11 cellular contexts compared by ENCODE assay signal in genomic region chr17:4715071-4715749, GRCh38. TPM values are rescaled to one million over a fixed set of nuclear protein-coding genes. Genes with fewer than 3 reads are reported as not detected.
DNase-seq lines count a peak whose midpoint lies in the region; ATAC-seq, FAIRE-seq and TF ChIP-seq lines count a peak whose summit lies in the region.
"Had no signal": no experiment of that assay in that cellular context is flagged by ENCODE, and none has a peak within 500 bp of the region (broad histone marks: within the 10 kb centered on the region; RNA-seq: fewer than 3 reads in every experiment).

No MANE protein-coding gene starts in this region.

- TF ChIP-seq CTCF in GM12878 (IDR thresholded peaks at IDR 0.05 in 2 of 3, conservative IDR thresholded peaks at IDR 0.05 in 1 of 3; ENCODE audit: control insufficient read depth in 2 of 3, extremely low read depth in 1 of 3, insufficient read depth in 1 of 3, low read depth in 3 of 3, low read length in 3 of 3) (no peak), coronary artery (IDR thresholded peaks at IDR 0.05) (no peak), gastrocnemius medialis (IDR thresholded peaks at IDR 0.05 in 4 of 5, conservative IDR thresholded peaks at IDR 0.05 in 1 of 5) (no peak)

- H3K27me3 Mint-ChIP-seq in IgD-negative memory B cell: no peaks in the 10 kb centered on the region

- WGBS in GM12878 (ENCODE audit: insufficient coverage, insufficient replicate concordance, low lambda C conversion rate, missing lambda C conversion rate): 49% methylated on average over 11 of the region's 11 CpGs

- in situ Hi-C loops in GM12878 (cut with MboI) (no loop called here), gastrocnemius medialis (cut with MboI; ENCODE audit: low sequenced_read_pairs in 4 of 4) (loop anchor here in 1 of 4 donors (10.0 kb wide), 1 partner anchor 170 kb away; no protein-coding TSS in a partner anchor)

- H3K36me3 Mint-ChIP-seq in IgD-negative memory B cell: peaks cover 1% of the 10 kb centered on the region

- peak overlapping the region; percentile 40; the same call in 1 of the 2 replicates for H3K9ac ChIP-seq in GM12878 (ENCODE audit: control insufficient read depth, insufficient read depth, low read length)

- no peak for TF ChIP-seq RAD21 in GM12878 (IDR thresholded peaks at IDR 0.05; ENCODE audit: insufficient read depth, low read depth, low read length)

- peak overlapping the region in 3 of 4 donors; percentile 74 to 87 (median 78) for H3K4me3 Mint-ChIP-seq in IgD-negative memory B cell

- TF ChIP-seq POLR2A in GM12878 (IDR thresholded peaks at IDR 0.05; ENCODE audit: low read depth, low read length) (peak; percentile 20; the same call in 1 of the 2 replicates), gastrocnemius medialis (IDR thresholded peaks at IDR 0.05) (no peak)

- H3K27me3 ChIP-seq in GM12878 (replicated peaks in 1 of 2; ENCODE audit: control insufficient read depth in 2 of 2, insufficient read depth in 2 of 2, low read length in 1 of 2) (no peaks in the 10 kb centered on the region), gastrocnemius medialis (no peaks in the 10 kb centered on the region)

- POLR2A ChIA-PET in GM12878 (lab: Charles Lee): interaction anchor here (0.6 to 1.0 kb wide), 2 partner anchors 32 to 161 kb away, joined by 3 read pairs; no protein-coding TSS in a partner anchor

- intact Hi-C loops in GM12878 (cut with micrococcal nuclease; ENCODE audit: unreplicated experiment) (no loop called here), gastrocnemius medialis (cut with DNase I; ENCODE audit: low total_unique reads) (no loop called here)

- H4K20me1 ChIP-seq in GM12878 (ENCODE audit: control insufficient read depth, insufficient read depth): no peaks in the 10 kb centered on the region

- peaks cover 19 to 27% (median 20%) of the 10 kb centered on the region in 3 donors for H3K4me1 Mint-ChIP-seq in IgD-negative memory B cell

- no peak for FAIRE-seq in GM12878 (lab: Jason Lieb, UNC)
- FAIRE-seq: astrocyte had no signal

- DNase-seq in activated CD4-positive, alpha-beta T cell treated with anti-CD3 and anti-CD28 coated beads, Interleukin-2, amount 50 U/mL, for 48 hours: peak; percentile 39 to 47
- DNase-seq in GM12878 (ENCODE audit: low read depth, low spot score) (no peak), coronary artery (ENCODE audit: low spot score) (no peak), gastrocnemius medialis (no peak)
- DNase-seq in stimulated activated naive CD4-positive, alpha-beta T cell treated with Interleukin-2 at 50 U/mL for 16 hours (lab: John Stamatoyannopoulos, UW): peak; percentile 25

- SMC1A ChIA-PET in GM12878 (lab: Charles Lee; ENCODE audit: uncharacterized antibody, unreplicated experiment): no interaction called here

- CTCF ChIA-PET in GM12878 (lab: Yijun Ruan, JAX): interaction anchor here (0.6 to 1.2 kb wide), 3 partner anchors 14 to 109 kb away, joined by 3 to 4 read pairs (median 3); no protein-coding TSS in a partner anchor

- ATAC-seq in GM12878: no peak
- ATAC-seq in GM18511 (IDR thresholded peaks at IDR 0.05; ENCODE audit: unreplicated experiment): no peak
- no peak for ATAC-seq in gastrocnemius medialis
- ATAC-seq: left lobe of liver, sciatic nerve had no signal

- peaks cover 19% of the 10 kb centered on the region for H3K79me2 ChIP-seq in GM12878 (ENCODE audit: control insufficient read depth, insufficient read depth, low read length)

- peak overlapping the region; percentile 37 for H2AFZ ChIP-seq in GM12878 (ENCODE audit: control insufficient read depth, low read depth, low read length)

- H3K4me1 ChIP-seq in GM12878 (ENCODE audit: control insufficient read depth, insufficient read depth, low read length): peaks cover 25% of the 10 kb centered on the region
- peaks cover 13 to 19% of the 10 kb centered on the region in 2 donors for H3K4me1 ChIP-seq in gastrocnemius medialis

- H3K27ac Mint-ChIP-seq in IgD-negative memory B cell: peak overlapping the region; percentile 85 to 92 (median 91)

- H3K4me3 ChIP-seq in GM12878 (no peak overlapping the region), coronary artery (no peak overlapping the region), gastrocnemius medialis (no peak overlapping the region)

- H3K36me3 ChIP-seq in GM12878 (ENCODE audit: control insufficient read depth in 2 of 2, insufficient read depth in 2 of 2, low read length in 1 of 2) (peaks cover 8 to 12% of the 10 kb centered on the region in 2 experiments; a peak in 3 of 4 replicates), gastrocnemius medialis (no peaks in the 10 kb centered on the region)

- RAD21 ChIA-PET in GM12878 (lab: Charles Lee; ENCODE audit: unreplicated experiment): no interaction called here

- H3K9me3 Mint-ChIP-seq in IgD-negative memory B cell: no peaks in the 10 kb centered on the region

- peak overlapping the region; percentile 68 for H3K4me2 ChIP-seq in GM12878 (ENCODE audit: control insufficient read depth, insufficient read depth)

- BruUV-seq in GM12878 (replicated peaks; lab: Mats Ljungman, UMichigan): TSS peak; percentile 47

- no peak for TF ChIP-seq EP300 in GM12878 (IDR thresholded peaks at IDR 0.05; ENCODE audit: borderline replicate concordance in 1 of 2, control insufficient read depth in 1 of 2, low read depth in 2 of 2, low read length in 2 of 2)

- H3K9me3 ChIP-seq in GM12878 (replicated peaks; ENCODE audit: control insufficient read depth, insufficient read depth, low read length) (no peaks in the 10 kb centered on the region), gastrocnemius medialis (no peaks in the 10 kb centered on the region)

- H3K27ac ChIP-seq in GM12878 (ENCODE audit: control insufficient read depth, insufficient read depth) (peak overlapping the region; percentile 56), coronary artery (no peak overlapping the region), gastrocnemius medialis (no peak overlapping the region)

RNA-seq across cellular contexts. Expression of gene ARRB2, which starts 4.8 kb away (rescaled TPM):
- 21.5 TPM for polyA plus RNA-seq in IgD-negative memory B cell
- 28.7 and 33.9 TPM in 2 replicates for total RNA-seq in GM12878 (2013; cell fraction: nucleolus; rRNA removed)
- 43.9 and 45.7 TPM in 2 replicates for total RNA-seq in GM12878 (2014; rRNA removed)
- 39.8 and 42.7 TPM in 2 replicates for total RNA-seq in GM12878 (2014; rRNA removed; fragmentation: Illumina TruSeq; extraction: Trizol)
- total RNA-seq in GM12878 (2021): 70.0 and 75.2 TPM in 2 replicates
- polyA plus RNA-seq in GM12878 (2011; ENCODE audit: low read depth): 18.2 TPM
- polyA plus RNA-seq in GM12878 (2011; rRNA removed): 27.3 and 43.5 TPM in 2 replicates
- 48.7 and 59.8 TPM in 2 replicates for polyA plus RNA-seq in GM12878 (2011; cell fraction: cytosol; rRNA removed)
- 81.3 and 85.2 TPM in 2 replicates for polyA plus RNA-seq in GM12878 (2011; cell fraction: nucleus; rRNA removed)
- 33.8 and 44.4 TPM in 2 replicates for polyA plus RNA-seq in GM12878 (2012)
- polyA plus RNA-seq in GM12878 (2014; fragmentation: Illumina TruSeq; extraction: Trizol): 50.3 and 68.4 TPM in 2 replicates
- 1 to 10 TPM; 6.5 to 7.3 TPM for polyA plus RNA-seq in GM12878 (2014; fragmentation: Nextera tagmentation; extraction: Ambion mirVana)
- 55.4 and 69.2 TPM in 2 replicates for polyA plus RNA-seq in GM12878 (2014; rRNA removed)
- 10 to 100 TPM; 29.6 to 31.2 TPM for polyA plus RNA-seq in GM12878 (2016; fragmentation: Nextera tagmentation; extraction: Ambion mirVana)
- 27.4 and 32.8 TPM in 2 replicates for polyA minus RNA-seq in GM12878 (2011; rRNA and poly(A)+ RNA removed)
- 14.8 and 18.0 TPM in 2 replicates for polyA minus RNA-seq in GM12878 (2011; cell fraction: cytosol; rRNA and poly(A)+ RNA removed)
- 13.5 and 18.7 TPM in 2 replicates for polyA minus RNA-seq in GM12878 (2011; cell fraction: nucleus; rRNA and poly(A)+ RNA removed)
- total RNA-seq in gastrocnemius medialis: 10 to 100 TPM in 1 of 4 donors, 1 to 10 TPM in 3; 5.5 to 11.8 (median 7.8) TPM

RNA-seq across cellular contexts. Expression of gene PELP1, which starts 11.3 kb away (rescaled TPM):
- polyA plus RNA-seq in IgD-negative memory B cell (12.7 TPM), GM12878 (2011; rRNA removed) (7.3 and 11.6 TPM in 2 replicates), GM12878 (2014; fragmentation: Illumina TruSeq; extraction: Trizol) (7.4 and 21.1 TPM in 2 replicates), GM12878 (2014; fragmentation: Nextera tagmentation; extraction: Ambion mirVana) (1 to 10 TPM in 1 of 2 experiments, under 1 TPM in 1; 0.55 to 1.2 TPM), GM12878 (2014; rRNA removed) (21.9 and 25.3 TPM in 2 replicates), GM12878 (2016; fragmentation: Nextera tagmentation; extraction: Ambion mirVana) (10 to 100 TPM; 21.7 to 23.8 TPM)
- 96.1 and 101 TPM in 2 replicates for total RNA-seq in GM12878 (2013; cell fraction: nucleolus; rRNA removed)
- total RNA-seq in GM12878 (2014; rRNA removed) (21.2 and 22.7 TPM in 2 replicates), GM12878 (2014; rRNA removed; fragmentation: Illumina TruSeq; extraction: Trizol) (8.0 and 9.0 TPM in 2 replicates), GM12878 (2021) (92.7 and 100 TPM in 2 replicates), gastrocnemius medialis (10 to 100 TPM; 31.5 to 46.8 (median 35.6) TPM)
- polyA plus RNA-seq in GM12878 (2011; ENCODE audit: low read depth): 24.1 TPM
- polyA plus RNA-seq in GM12878 (2011; cell fraction: cytosol; rRNA removed): 13.9 and 15.5 TPM in 2 replicates
- 79.6 and 97.5 TPM in 2 replicates for polyA plus RNA-seq in GM12878 (2011; cell fraction: nucleus; rRNA removed)
- polyA plus RNA-seq in GM12878 (2012): 34.4 and 36.6 TPM in 2 replicates
- 29.1 and 40.1 TPM in 2 replicates for polyA minus RNA-seq in GM12878 (2011; rRNA and poly(A)+ RNA removed)
- polyA minus RNA-seq in GM12878 (2011; cell fraction: cytosol; rRNA and poly(A)+ RNA removed): 16.2 and 17.2 TPM in 2 replicates
- 38.9 and 62.0 TPM in 2 replicates for polyA minus RNA-seq in GM12878 (2011; cell fraction: nucleus; rRNA and poly(A)+ RNA removed)

RNA-seq across cellular contexts. Expression of gene MED11, which starts 16.0 kb away (rescaled TPM):
- 48.1 TPM for polyA plus RNA-seq in IgD-negative memory B cell
- 10.2 and 11.0 TPM in 2 replicates for total RNA-seq in GM12878 (2013; cell fraction: nucleolus; rRNA removed)
- total RNA-seq in GM12878 (2014; rRNA removed): 31.9 and 32.3 TPM in 2 replicates
- 34.9 and 35.1 TPM in 2 replicates for total RNA-seq in GM12878 (2014; rRNA removed; fragmentation: Illumina TruSeq; extraction: Trizol)
- total RNA-seq in GM12878 (2021): 18.4 and 22.4 TPM in 2 replicates
- polyA plus RNA-seq in GM12878 (2011; ENCODE audit: low read depth): 13.5 TPM
- polyA plus RNA-seq in GM12878 (2011; rRNA removed): 26.3 and 33.1 TPM in 2 replicates
- 43.0 and 45.7 TPM in 2 replicates for polyA plus RNA-seq in GM12878 (2011; cell fraction: cytosol; rRNA removed)
- polyA plus RNA-seq in GM12878 (2011; cell fraction: nucleus; rRNA removed): 21.0 and 22.3 TPM in 2 replicates
- polyA plus RNA-seq in GM12878 (2012): 15.7 and 18.6 TPM in 2 replicates
- polyA plus RNA-seq in GM12878 (2014; fragmentation: Illumina TruSeq; extraction: Trizol): 26.8 and 31.4 TPM in 2 replicates
- polyA plus RNA-seq in GM12878 (2014; fragmentation: Nextera tagmentation; extraction: Ambion mirVana): 10 to 100 TPM; 41.3 to 45.9 TPM
- polyA plus RNA-seq in GM12878 (2014; rRNA removed): 35.4 and 40.0 TPM in 2 replicates
- polyA plus RNA-seq in GM12878 (2016; fragmentation: Nextera tagmentation; extraction: Ambion mirVana): 10 to 100 TPM; 36.9 to 44.3 TPM
- polyA minus RNA-seq in GM12878 (2011; rRNA and poly(A)+ RNA removed): 23.8 and 28.7 TPM in 2 replicates
- 6.1 and 6.7 TPM in 2 replicates for polyA minus RNA-seq in GM12878 (2011; cell fraction: cytosol; rRNA and poly(A)+ RNA removed)
- 3.7 and 6.0 TPM in 2 replicates for polyA minus RNA-seq in GM12878 (2011; cell fraction: nucleus; rRNA and poly(A)+ RNA removed)
- total RNA-seq in gastrocnemius medialis: 10 to 100 TPM; 29.4 to 58.5 (median 44.8) TPM

RNA-seq across cellular contexts. Expression of gene ZMYND15, which starts 24.4 kb away (rescaled TPM):
- not detected for polyA plus RNA-seq in IgD-negative memory B cell
- total RNA-seq in GM12878 (2013; cell fraction: nucleolus; rRNA removed): 0.21 TPM in 1 of 2 replicates, not detected in the other
- total RNA-seq in GM12878 (2014; rRNA removed): not detected in 2 replicates
- total RNA-seq in GM12878 (2014; rRNA removed; fragmentation: Illumina TruSeq; extraction: Trizol): 0.04 and 0.05 TPM in 2 replicates
- 0.08 and 0.11 TPM in 2 replicates for total RNA-seq in GM12878 (2021)
- polyA plus RNA-seq in GM12878 (2011; ENCODE audit: low read depth): not detected
- 0.04 TPM in 1 of 2 replicates, not detected in the other for polyA plus RNA-seq in GM12878 (2011; rRNA removed)
- polyA plus RNA-seq in GM12878 (2011; cell fraction: cytosol; rRNA removed): 0.03 and 0.10 TPM in 2 replicates
- polyA plus RNA-seq in GM12878 (2011; cell fraction: nucleus; rRNA removed): 0.07 and 0.40 TPM in 2 replicates
- polyA plus RNA-seq in GM12878 (2012): not detected in 2 replicates
- 0.03 TPM in 1 of 2 replicates, not detected in the other for polyA plus RNA-seq in GM12878 (2014; fragmentation: Illumina TruSeq; extraction: Trizol)
- not detected for polyA plus RNA-seq in GM12878 (2014; fragmentation: Nextera tagmentation; extraction: Ambion mirVana)
- polyA plus RNA-seq in GM12878 (2014; rRNA removed): 0.17 and 0.19 TPM in 2 replicates
- polyA plus RNA-seq in GM12878 (2016; fragmentation: Nextera tagmentation; extraction: Ambion mirVana): under 1 TPM in 1 of 2 experiments, not detected in 1; 0.07 TPM
- polyA minus RNA-seq in GM12878 (2011; rRNA and poly(A)+ RNA removed): not detected in 2 replicates
- polyA minus RNA-seq in GM12878 (2011; cell fraction: cytosol; rRNA and poly(A)+ RNA removed): not detected in 2 replicates
- not detected in 2 replicates for polyA minus RNA-seq in GM12878 (2011; cell fraction: nucleus; rRNA and poly(A)+ RNA removed)
- total RNA-seq in gastrocnemius medialis: not detected
- total RNA-seq: G401 had no signal

RNA-seq across cellular contexts. Expression of gene CXCL16, which starts 24.5 kb away (rescaled TPM):
- polyA plus RNA-seq in IgD-negative memory B cell (17.7 TPM), GM12878 (2011; rRNA removed) (0.68 and 0.84 TPM in 2 replicates), GM12878 (2014; fragmentation: Illumina TruSeq; extraction: Trizol) (1.7 and 2.2 TPM in 2 replicates), GM12878 (2014; fragmentation: Nextera tagmentation; extraction: Ambion mirVana) (under 1 TPM; 0.26 to 0.35 TPM), GM12878 (2014; rRNA removed) (0.89 and 1.9 TPM in 2 replicates), GM12878 (2016; fragmentation: Nextera tagmentation; extraction: Ambion mirVana) (under 1 TPM; 0.15 to 0.35 TPM)
- total RNA-seq in GM12878 (2013; cell fraction: nucleolus; rRNA removed): 0.33 TPM in 1 of 2 replicates, not detected in the other
- total RNA-seq in GM12878 (2014; rRNA removed) (0.62 and 0.71 TPM in 2 replicates), GM12878 (2014; rRNA removed; fragmentation: Illumina TruSeq; extraction: Trizol) (0.67 and 0.74 TPM in 2 replicates), GM12878 (2021) (1.4 and 2.1 TPM in 2 replicates), gastrocnemius medialis (1 to 10 TPM; 1.2 to 2.1 (median 1.4) TPM)
- polyA plus RNA-seq in GM12878 (2011; ENCODE audit: low read depth): 0.30 TPM
- 0.77 and 1.1 TPM in 2 replicates for polyA plus RNA-seq in GM12878 (2011; cell fraction: cytosol; rRNA removed)
- polyA plus RNA-seq in GM12878 (2011; cell fraction: nucleus; rRNA removed): 0.51 and 0.58 TPM in 2 replicates
- 0.61 and 0.79 TPM in 2 replicates for polyA plus RNA-seq in GM12878 (2012)
- polyA minus RNA-seq in GM12878 (2011; rRNA and poly(A)+ RNA removed): 0.22 and 0.88 TPM in 2 replicates
- not detected in 2 replicates for polyA minus RNA-seq in GM12878 (2011; cell fraction: cytosol; rRNA and poly(A)+ RNA removed)
- polyA minus RNA-seq in GM12878 (2011; cell fraction: nucleus; rRNA and poly(A)+ RNA removed): 0.12 TPM in 1 of 2 replicates, not detected in the other
- total RNA-seq: G401 had no signal

Comparison
In these comparisons a context has a peak if more than half of its experiments do, and no peak if none do; other contexts are left out.
1. DNase-seq: peak in activated CD4-positive, alpha-beta T cell treated with anti-CD3 and anti-CD28 coated beads, Interleukin-2, amount 50 U/mL, for 48 hours (2 of 2) and stimulated activated naive CD4-positive, alpha-beta T cell treated with Interleukin-2 at 50 U/mL for 16 hours (single experiment); none in GM12878 (single experiment), coronary artery (single experiment) and gastrocnemius medialis (0 of 2).